ENCODE assay signal across 10 cellular contexts in genomic region chr4:36332023-36332781, GRCh38. TPM values are rescaled to one million over a fixed set of nuclear protein-coding genes. Genes with fewer than 3 reads are reported as not detected.
A peak's percentile ranks its signal among the peaks of the same experiment; 100 is the strongest.
DNase-seq lines count a peak whose midpoint lies in the region; ATAC-seq, FAIRE-seq and TF ChIP-seq lines count a peak whose summit lies in the region.
"Had no signal": no experiment of that assay in that cellular context is flagged by ENCODE, and none has a peak within 500 bp of the region (broad histone marks: within the 10 kb centered on the region; RNA-seq: fewer than 3 reads in every experiment).

No MANE protein-coding gene starts in this region.

- H3K4me1 ChIP-seq in small intestine (ENCODE audit: control insufficient read depth in 2 of 2, insufficient read depth in 1 of 2, low read depth in 1 of 2, low read length in 1 of 2) (no peaks in the 10 kb centered on the region), SJCRH30 (no peaks in the 10 kb centered on the region)
- H3K4me1 ChIP-seq in CD8-positive, alpha-beta memory T cell (ENCODE audit: insufficient read depth, low read length), result no peaks in the 10 kb centered on the region

- intact Hi-C loops in dorsolateral prefrontal cortex (cut with DNase I), result loop anchor here (1.0 to 2.0 kb wide), 2 partner anchors 47 to 48 kb away; no protein-coding TSS in a partner anchor

- POLR2A ChIA-PET in CD8-positive, alpha-beta memory T cell (lab: Charles Lee), result no interaction called here

- H3K27ac ChIP-seq in dorsolateral prefrontal cortex (peak overlapping the region; percentile 52 to 98 (median 92)), small intestine (ENCODE audit: low read depth in 1 of 2, low read length in 1 of 2) (no peak overlapping the region), SJCRH30 (no peak overlapping the region)
- no peak overlapping the region for H3K27ac ChIP-seq in CD8-positive, alpha-beta memory T cell (ENCODE audit: low read depth, low read length)

- peak overlapping the region in 3 of 8 donors; percentile 5 to 66 (median 31) for H3K27ac Mint-ChIP-seq in CD8-positive, alpha-beta memory T cell

- no peak for DNase-seq in GM12891 (ENCODE audit: insufficient read length, low spot score)
- DNase-seq in dorsolateral prefrontal cortex, result peak; percentile 5 to 87 (median 68)
- no peak for DNase-seq in small intestine
- DNase-seq in SJCRH30, result no peak
- DNase-seq in SHP77 treated with DMSO at 0.1 percent for 48 hours (lab: John Stamatoyannopoulos, UW), result no peak
- DNase-seq in CD8-positive, alpha-beta memory T cell, result no peak
- DNase-seq: cortex of kidney had no signal

- peaks cover 0 to 2% of the 10 kb centered on the region in 2 donors for H3K27me3 Mint-ChIP-seq in CD8-positive, alpha-beta memory T cell

- ATAC-seq in GM19438 (IDR thresholded peaks at IDR 0.05; ENCODE audit: low read depth, unreplicated experiment) (peak; percentile 83), HG03066 (IDR thresholded peaks at IDR 0.05; ENCODE audit: low read depth, unreplicated experiment) (peak; percentile 71)

- no peaks in the 10 kb centered on the region for H3K27me3 ChIP-seq in dorsolateral prefrontal cortex
- H3K27me3 ChIP-seq in small intestine (ENCODE audit: control insufficient read depth in 2 of 2, insufficient read depth in 2 of 2, low read length in 2 of 2), result no peaks in the 10 kb centered on the region
- no peaks in the 10 kb centered on the region for H3K27me3 ChIP-seq in SJCRH30
- no peaks in the 10 kb centered on the region for H3K27me3 ChIP-seq in CD8-positive, alpha-beta memory T cell (ENCODE audit: insufficient read depth, low read length, poor library complexity, severe bottlenecking)

- no peaks in the 10 kb centered on the region for H3K9me3 Mint-ChIP-seq in CD8-positive, alpha-beta memory T cell

- FAIRE-seq in GM12891 (lab: Jason Lieb, UNC) (peak; percentile 88), small intestine (lab: Jason Lieb, UNC) (no peak)
- FAIRE-seq: keratinocyte had no signal

- H3K36me3 Mint-ChIP-seq in CD8-positive, alpha-beta memory T cell, result no peaks in the 10 kb centered on the region

- H3K4me3 ChIP-seq in dorsolateral prefrontal cortex (peak overlapping the region in 5 of 59 donors; percentile 3 to 35 (median 28)), small intestine (ENCODE audit: low read depth in 1 of 2, low read length in 2 of 2) (no peak overlapping the region), SJCRH30 (no peak overlapping the region)
- no peak overlapping the region for H3K4me3 ChIP-seq in CD8-positive, alpha-beta memory T cell (ENCODE audit: low read length)

- 86 to 96% (median 92%) methylated on average over 7 of the region's 7 CpGs for WGBS in small intestine, 3 donors

- no peaks in the 10 kb centered on the region for H3K36me3 ChIP-seq in small intestine (ENCODE audit: control insufficient read depth in 2 of 2, insufficient read depth in 2 of 2, low read length in 2 of 2)
- H3K36me3 ChIP-seq in SJCRH30, result no peaks in the 10 kb centered on the region
- H3K36me3 ChIP-seq in CD8-positive, alpha-beta memory T cell (ENCODE audit: insufficient read depth, low read length), result no peaks in the 10 kb centered on the region

- H3K4me3 Mint-ChIP-seq in CD8-positive, alpha-beta memory T cell, result no peak overlapping the region

- TF ChIP-seq POLR2A in GM12891 (IDR thresholded peaks at IDR 0.05; ENCODE audit: low read depth, low read length), result peak; percentile 99

- CTCF ChIA-PET in CD8-positive, alpha-beta memory T cell (lab: Charles Lee), result interaction anchor here (1.2 to 1.6 kb wide), 2 partner anchors 68 to 88 kb away, joined by 3 to 4 read pairs; partner anchors contain the start of gene ARAP2

- H3K4me1 Mint-ChIP-seq in CD8-positive, alpha-beta memory T cell, result peaks cover 25 to 53% (median 36%) of the 10 kb centered on the region in 3 donors

- TF ChIP-seq CTCF in dorsolateral prefrontal cortex (IDR thresholded peaks at IDR 0.05 in 54 of 56, conservative IDR thresholded peaks at IDR 0.05 in 2 of 56; ENCODE audit: low read depth in 1 of 56, partially characterized antibody in 56 of 56), result peak in 3 of 56 donors; percentile 11 to 30 (median 15)

- H3K9me3 ChIP-seq in small intestine (ENCODE audit: control insufficient read depth, low read depth) (no peaks in the 10 kb centered on the region), SJCRH30 (replicated peaks) (no peaks in the 10 kb centered on the region)
- no peaks in the 10 kb centered on the region for H3K9me3 ChIP-seq in CD8-positive, alpha-beta memory T cell (ENCODE audit: low read length)

TF ChIP-seq in GM12891, 5 proteins besides CTCF, POLR2A, EP300 and RAD21:
- TF ChIP-seq POLR2AphosphoS5 (IDR thresholded peaks at IDR 0.05; ENCODE audit: low read depth, low read length) (peak; percentile 99), SPI1 (IDR thresholded peaks at IDR 0.05; ENCODE audit: low read depth, low read length) (no peak), POU2F2 (IDR thresholded peaks at IDR 0.05; ENCODE audit: low read depth, low read length) (peak; percentile 90), TAF1 (IDR thresholded peaks at IDR 0.05; ENCODE audit: low read depth, low read length) (peak; percentile 13; the same call in 1 of the 2 replicates), PAX5 (IDR thresholded peaks at IDR 0.05; ENCODE audit: insufficient read depth, low read length, severe bottlenecking) (no peak)
TF ChIP-seq in GM12891: peak in this region for 3.

RNA-seq across cellular contexts. Expression of gene DTHD1, which starts 50.8 kb away (rescaled TPM):
- polyA plus RNA-seq in GM12891 (2012; ENCODE audit: low read depth, missing spikeins), result 0.71 TPM
- 1 to 10 TPM in 43 of 120 experiments, under 1 TPM in 69, not detected in 8; 0.13 to 4.1 (median 0.81) TPM for total RNA-seq in dorsolateral prefrontal cortex
- polyA plus RNA-seq in small intestine, result under 1 TPM in 2 of 3 donors, not detected in 1; 0.01 to 0.27 TPM
- total RNA-seq in SJCRH30 (2014; rRNA removed; shearing (Covaris generic)), result not detected in 2 replicates
- total RNA-seq in CD8-positive, alpha-beta memory T cell, result 1 to 10 TPM; 3.3 to 3.5 TPM
- 5.9 TPM for polyA plus RNA-seq in CD8-positive, alpha-beta memory T cell
- polyA plus RNA-seq: keratinocyte had no signal

Comparison
In these comparisons a context has a peak if more than half of its experiments do, and no peak if none do; other contexts are left out.
1. DNase-seq: peak in dorsolateral prefrontal cortex (10 of 10); none in GM12891 (single experiment), small intestine (single experiment), SJCRH30 (0 of 2), SHP77 treated with DMSO at 0.1 percent for 48 hours (single experiment) and CD8-positive, alpha-beta memory T cell (0 of 5).
2. H3K27ac ChIP-seq: peak in dorsolateral prefrontal cortex (59 of 59); none in small intestine (0 of 2), SJCRH30 (single experiment) and CD8-positive, alpha-beta memory T cell (single experiment).